In the genomic region with DNA sequence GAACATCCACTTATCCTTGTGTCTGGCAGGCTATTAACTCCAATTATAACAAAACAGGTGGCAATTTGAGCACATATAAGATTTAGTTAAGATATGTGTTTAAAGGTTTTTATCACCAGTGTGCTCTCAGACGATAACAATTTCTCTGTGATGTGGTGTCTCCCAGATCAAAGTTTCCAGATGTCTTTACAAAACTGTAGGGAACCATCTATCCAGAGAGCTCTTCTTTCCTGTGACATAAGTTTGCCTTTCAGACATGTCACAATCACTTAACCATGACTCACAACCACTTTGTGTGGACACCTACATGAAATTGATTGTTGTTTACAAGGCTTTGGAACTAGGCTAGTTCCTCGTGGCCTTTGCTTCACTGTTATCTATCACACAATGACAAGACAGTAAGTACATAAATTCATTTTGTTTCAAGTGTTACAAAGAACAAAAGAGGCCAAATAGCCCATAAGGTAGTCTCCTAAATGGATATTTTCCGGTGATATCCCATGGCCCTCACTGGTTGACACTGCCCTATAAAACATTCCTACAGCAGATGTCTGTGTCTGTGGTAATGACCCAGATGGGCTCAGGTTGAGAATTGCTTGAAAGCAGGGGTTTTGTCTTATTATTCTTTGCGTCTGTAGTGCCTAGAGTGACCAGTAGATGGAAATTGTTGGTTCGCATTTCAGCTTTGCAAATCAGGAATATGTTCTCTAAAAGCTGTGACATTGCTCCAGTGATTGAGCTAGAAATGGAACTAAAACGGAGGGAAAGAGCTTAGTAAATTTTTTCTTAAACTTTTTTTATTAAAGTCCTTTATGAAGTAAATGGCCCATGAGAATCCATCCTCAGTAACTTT, we compare ENCODE assay signal across 11 cellular contexts.
DNase-seq lines count a peak whose midpoint lies in the region; ATAC-seq, FAIRE-seq and TF ChIP-seq lines count a peak whose summit lies in the region.
"Had no signal": no experiment of that assay in that cellular context is flagged by ENCODE, and none has a peak within 500 bp of the region (broad histone marks: within the 10 kb centered on the region; RNA-seq: fewer than 3 reads in every experiment).

No MANE protein-coding gene starts in this region.

- no peak overlapping the region for H3K56ac ChIP-seq in mesendoderm (ENCODE audit: low read length)

- no CpG with 5 or more reads among the region's 6 CpGs for whole genome bisulfite sequencing in mesendoderm (ENCODE audit: extremely low coverage, insufficient coverage, low lambda C conversion rate)

- no peak overlapping the region for H3K18ac ChIP-seq in mesendoderm (ENCODE audit: low read length)

- H4K5ac ChIP-seq in mesendoderm (ENCODE audit: low read length): no peak overlapping the region

- peak; percentile 46 for TF ChIP-seq CTCF in GM12864 (IDR thresholded peaks at IDR 0.05; ENCODE audit: low read depth, low read length, missing control alignments)

- no peaks in the 10 kb centered on the region for H3K4me1 ChIP-seq in mesendoderm (ENCODE audit: control insufficient read depth, low read depth, low read length)

- H3K23ac ChIP-seq in mesendoderm (ENCODE audit: low read length): no peak overlapping the region

- DNase-seq in GM12864 (ENCODE audit: low read depth) (no peak), mesendoderm (peak; percentile 40), NCI-H2081 (lab: John Stamatoyannopoulos, UW) (no peak), NCI-H1417 treated with DMSO at 0.1 percent for 48 hours (lab: John Stamatoyannopoulos, UW) (no peak)
- DNase-seq: NCI-H1048 had no signal

- FAIRE-seq in TTC549 (lab: Jason Lieb, UNC): peak; percentile 100
- FAIRE-seq: GM18507 had no signal

- no peak overlapping the region for H2BK15ac ChIP-seq in mesendoderm (replicated peaks; ENCODE audit: low read depth)

- H3K36me3 ChIP-seq in mesendoderm (ENCODE audit: control insufficient read depth, insufficient read depth, low read length): no peaks in the 10 kb centered on the region

- H3K27me3 ChIP-seq in mesendoderm (ENCODE audit: insufficient read depth, low read length, poor library complexity): no peaks in the 10 kb centered on the region

- H3K79me2 ChIP-seq in mesendoderm (ENCODE audit: control insufficient read depth, insufficient read depth, low read length): no peaks in the 10 kb centered on the region

- H2BK5ac ChIP-seq in mesendoderm (ENCODE audit: low read length): no peak overlapping the region

- ATAC-seq in HG03159 (IDR thresholded peaks at IDR 0.05; ENCODE audit: unreplicated experiment): peak; percentile 50
- no peak for ATAC-seq in GM21737 (IDR thresholded peaks at IDR 0.05; ENCODE audit: unreplicated experiment)
- no peak for ATAC-seq in HG02852 (IDR thresholded peaks at IDR 0.05; ENCODE audit: unreplicated experiment)

- H3K9ac ChIP-seq in mesendoderm (ENCODE audit: low read length): no peak overlapping the region

- H2BK120ac ChIP-seq in mesendoderm (ENCODE audit: low read depth, low read length): no peak overlapping the region

- H4K8ac ChIP-seq in mesendoderm (ENCODE audit: low read depth, low read length): no peak overlapping the region

- H3K4ac ChIP-seq in mesendoderm (ENCODE audit: low read depth, low read length): no peak overlapping the region

- H3K4me3 ChIP-seq in GM12864 (ENCODE audit: low read depth, low read length) (no peak overlapping the region), mesendoderm (ENCODE audit: low read length) (no peak overlapping the region)
- H3K4me3 ChIP-seq: SK-N-MC had no signal

- H3K4me2 ChIP-seq in mesendoderm (ENCODE audit: low read length): no peak overlapping the region

- no peaks in the 10 kb centered on the region for H3K79me1 ChIP-seq in mesendoderm (ENCODE audit: low read length)

- no peak overlapping the region for H2AK5ac ChIP-seq in mesendoderm (ENCODE audit: low read length)

- no peak overlapping the region for H3K27ac ChIP-seq in mesendoderm (ENCODE audit: low read depth, low read length)
- H3K27ac ChIP-seq: SK-N-MC had no signal
